24 cellular contexts compared by ENCODE assay signal in genomic region chr16:65936096-65936495, GRCh38.
"Had no signal": no experiment of that assay in that cellular context is flagged by ENCODE, and none has a peak within 500 bp of the region (broad histone marks: within the 10 kb centered on the region; RNA-seq: fewer than 3 reads in every experiment).

No MANE protein-coding gene starts in this region.

- DNase-seq: activated B cell treated with CpG ODN at 0.5 μM for 24 hours; activated CD4-positive, alpha-beta T cell treated with anti-CD3 and anti-CD28 coated beads for 36 hours; activated CD4-positive, alpha-beta T cell treated with anti-CD3 and anti-CD28 coated beads, Interleukin-2, amount 50 U/mL, for 4 hours; activated CD8-positive, alpha-beta memory T cell treated with anti-CD3 and anti-CD28 coated beads for 24 hours; activated CD8-positive, alpha-beta memory T cell treated with anti-CD3 and anti-CD28 coated beads, Interleukin-2, amount 50 U/mL, for 4 hours; activated naive CD4-positive, alpha-beta T cell treated with Interleukin-2 at 50 U/mL for 16 hours; activated naive CD8-positive, alpha-beta T cell treated with anti-CD3 and anti-CD28 coated beads for 36 hours; activated T-cell treated with anti-CD3 and anti-CD28 coated beads, Interleukin-2, amount 50 U/mL, for 4 hours; amniotic stem cell; effector CD8-positive, alpha-beta T cell; erythroblast; gastrocnemius medialis; hypothalamus; left cardiac atrium; nephron progenitor cell; posterior cingulate gyrus; spleen; stimulated activated CD4-positive, alpha-beta T cell treated with anti-CD3 and anti-CD28 coated beads, Interleukin-4, amount 100 ng/mL, for 24 hours; stimulated activated naive CD4-positive, alpha-beta T cell treated with Interleukin-2 at 50 U/mL for 16 hours; T-helper 9 cell; upper lobe of right lung had no signal

- H3K36me3 Mint-ChIP-seq: activated naive CD8-positive, alpha-beta T cell treated with anti-CD3 and anti-CD28 coated beads for 36 hours; memory B cell had no signal

- H3K27ac ChIP-seq: cardiac muscle cell, gastrocnemius medialis, spleen, upper lobe of right lung had no signal

- H3K36me3 ChIP-seq: cardiac muscle cell, gastrocnemius medialis, spleen, upper lobe of right lung had no signal

- H3K27me3 ChIP-seq: cardiac muscle cell, gastrocnemius medialis, spleen, upper lobe of right lung had no signal

- H3K4me3 Mint-ChIP-seq: activated B cell treated with CpG ODN at 0.5 μM for 24 hours; activated CD4-positive, alpha-beta T cell treated with anti-CD3 and anti-CD28 coated beads for 36 hours; activated naive CD8-positive, alpha-beta T cell treated with anti-CD3 and anti-CD28 coated beads for 36 hours; activated T-cell treated with anti-CD3 and anti-CD28 coated beads, Interleukin-2, amount 50 U/mL, for 4 hours; dendritic cell treated with granulocyte-macrophage colony-stimulating factor and Interleukin-4, amounts not matched to agents 40 ng/mL and 50 ng/mL, for 4 days; memory B cell; nephron progenitor cell had no signal

- H3K9me3 Mint-ChIP-seq: dendritic cell treated with granulocyte-macrophage colony-stimulating factor and Interleukin-4, amounts not matched to agents 40 ng/mL and 50 ng/mL, for 4 days; nephron progenitor cell had no signal

- H3K27ac Mint-ChIP-seq: activated B cell treated with CpG ODN at 0.5 μM for 24 hours; activated CD4-positive, alpha-beta T cell treated with anti-CD3 and anti-CD28 coated beads for 36 hours; activated naive CD8-positive, alpha-beta T cell treated with anti-CD3 and anti-CD28 coated beads for 36 hours; dendritic cell treated with granulocyte-macrophage colony-stimulating factor and Interleukin-4, amounts not matched to agents 40 ng/mL and 50 ng/mL, for 4 days; memory B cell; nephron progenitor cell had no signal

- H3K9me3 ChIP-seq: gastrocnemius medialis, upper lobe of right lung had no signal

- H3K4me1 ChIP-seq: gastrocnemius medialis, spleen, upper lobe of right lung had no signal

- H3K27me3 Mint-ChIP-seq: activated B cell treated with CpG ODN at 0.5 μM for 24 hours; activated CD4-positive, alpha-beta T cell treated with anti-CD3 and anti-CD28 coated beads for 36 hours; activated naive CD8-positive, alpha-beta T cell treated with anti-CD3 and anti-CD28 coated beads for 36 hours; dendritic cell treated with granulocyte-macrophage colony-stimulating factor and Interleukin-4, amounts not matched to agents 40 ng/mL and 50 ng/mL, for 4 days had no signal

- H3K4me3 ChIP-seq: cardiac muscle cell, gastrocnemius medialis, spleen, upper lobe of right lung had no signal

- H3K4me1 Mint-ChIP-seq: activated B cell treated with CpG ODN at 0.5 μM for 24 hours; activated CD4-positive, alpha-beta T cell treated with anti-CD3 and anti-CD28 coated beads for 36 hours; activated naive CD8-positive, alpha-beta T cell treated with anti-CD3 and anti-CD28 coated beads for 36 hours; memory B cell; nephron progenitor cell had no signal
